38 cellular contexts compared by ENCODE assay signal in genomic region chr6:52849137-52849536, GRCh38. TPM values are rescaled to one million over a fixed set of nuclear protein-coding genes. Genes with fewer than 3 reads are reported as not detected.
"Had no signal": no experiment of that assay in that cellular context is flagged by ENCODE, and none has a peak within 500 bp of the region (broad histone marks: within the 10 kb centered on the region; RNA-seq: fewer than 3 reads in every experiment).

No MANE protein-coding gene starts in this region.

- H3K9me3 ChIP-seq: MG63 had no signal

- H3K4me3 ChIP-seq: MG63 had no signal

- H3K27me3 ChIP-seq: MG63 had no signal

- DNase-seq: Karpas-422, Kasumi-1, MG63, MM.1S, MV-4-11, NCI-H1048, NCI-H1092, NCI-H1092 treated with DMSO at 0.1 percent for 48 hours, NCI-H1105, NCI-H1105 treated with DMSO at 0.1 percent for 48 hours, NCI-H1417, NCI-H1417 treated with DMSO at 0.1 percent for 48 hours, NCI-H1436, NCI-H1436 treated with DMSO at 0.1 percent for 48 hours, NCI-H146, NCI-H1694, NCI-H1694 treated with DMSO at 0.1 percent for 48 hours, NCI-H187, NCI-H187 treated with DMSO at 0.1 percent for 48 hours, NCI-H1930, NCI-H2029, NCI-H2029 treated with DMSO at 0.1 percent for 48 hours, NCI-H2081, NCI-H2081 treated with DMSO at 0.1 percent for 48 hours, NCI-H2107, NCI-H2171, NCI-H2171 treated with DMSO at 0.1 percent for 48 hours, NCI-H2227 treated with DMSO at 0.1 percent for 48 hours, NCI-H226, NCI-H345, NCI-H446, NCI-H446 treated with DMSO at 0.1 percent for 48 hours, NCI-H510A, NCI-H510A treated with DMSO at 0.1 percent for 48 hours had no signal

- H3K36me3 ChIP-seq: MG63 had no signal

RNA-seq across cellular contexts. Expression of gene GSTA5, which starts 8.5 kb away (rescaled TPM):
- total RNA-seq: LHCN-M2, M059J, MCF 10A, NCI-H460 had no signal

RNA-seq across cellular contexts. Expression of gene GSTA1, which starts 45.5 kb away (rescaled TPM):
- total RNA-seq: LHCN-M2, MCF 10A, NCI-H460 had no signal
